In the genomic region with DNA sequence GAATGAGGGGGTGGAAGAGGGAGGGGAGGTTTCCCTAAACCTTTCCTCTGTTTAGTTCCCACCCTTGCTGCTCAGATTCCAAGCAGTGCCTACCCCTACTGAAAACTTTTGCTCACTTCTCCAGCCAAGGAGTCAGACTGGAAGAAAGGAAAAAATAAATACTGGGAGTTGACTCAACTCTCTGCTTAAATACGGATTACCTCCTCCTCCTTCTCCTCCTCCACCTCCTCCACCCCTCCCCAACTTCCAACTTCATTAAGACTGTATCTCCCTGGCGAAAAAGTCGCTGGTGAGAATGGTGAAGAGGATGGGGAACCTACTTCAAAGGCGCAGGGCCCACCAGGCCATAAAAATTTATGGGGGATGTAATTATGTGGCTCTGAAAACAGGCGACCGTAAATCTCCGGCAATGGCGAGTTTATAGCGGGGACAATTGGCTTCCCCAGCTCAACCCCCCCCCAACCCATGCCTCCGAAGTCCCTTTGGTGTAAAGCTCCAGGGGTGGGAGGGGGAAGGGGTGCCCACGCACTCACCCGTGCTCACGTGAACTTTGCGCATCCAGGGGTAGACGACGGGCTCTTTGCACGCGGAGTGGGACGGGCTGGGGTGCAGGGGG, we compare ENCODE assay signal across 9 cellular contexts. TPM values are rescaled to one million over a fixed set of nuclear protein-coding genes. Genes with fewer than 3 reads are reported as not detected.
DNase-seq lines count a peak whose midpoint lies in the region; ATAC-seq and TF ChIP-seq lines count a peak whose summit lies in the region.
"Had no signal": no experiment of that assay in that cellular context is flagged by ENCODE, and none has a peak within 500 bp of the region (broad histone marks: within the 10 kb centered on the region; RNA-seq: fewer than 3 reads in every experiment).

No MANE protein-coding gene starts in this region.

- H3K4me2 ChIP-seq in neural progenitor cell, result no peak overlapping the region

- no peak for ATAC-seq in HG03135 (IDR thresholded peaks at IDR 0.05; ENCODE audit: unreplicated experiment)

- no peaks in the 10 kb centered on the region for H3K36me3 Mint-ChIP-seq in neural progenitor cell

- H3K79me2 ChIP-seq in neural progenitor cell (ENCODE audit: low read depth), result no peaks in the 10 kb centered on the region

- H3K27me3 ChIP-seq in GM06990 (replicated peaks; ENCODE audit: control insufficient read depth, insufficient read depth, low read length), result no peaks in the 10 kb centered on the region
- peaks cover 100% of the 10 kb centered on the region for H3K27me3 ChIP-seq in neural progenitor cell

- peaks cover 94% of the 10 kb centered on the region for H4K20me1 ChIP-seq in neural progenitor cell (ENCODE audit: low read depth)

- DNase-seq in GM06990 (ENCODE audit: extremely low read depth, insufficient read length) (no peak), LoVo (ENCODE audit: low spot score) (peak; percentile 52), cardiac fibroblast (ENCODE audit: low read depth in 2 of 2) (no peak), neural progenitor cell (ENCODE audit: low spot score) (no peak), mesenteric fat pad (ENCODE audit: low spot score) (no peak), NOMO-1 (lab: John Stamatoyannopoulos, UW; ENCODE audit: unreplicated experiment in 2 of 2) (no peak)
- DNase-seq in stimulated activated CD4-positive, alpha-beta T cell treated with anti-CD3 and anti-CD28 coated beads, Interleukin-2, amount 100 ng/mL, for 24 hours, result no peak

- peak overlapping the region; percentile 35 for H3K4me3 Mint-ChIP-seq in neural progenitor cell

- H3K9ac ChIP-seq in neural progenitor cell, result no peak overlapping the region

- no peak overlapping the region for H2AFZ ChIP-seq in neural progenitor cell (replicated peaks)

- H3K27me3 Mint-ChIP-seq in neural progenitor cell (ENCODE audit: insufficient read depth, low read depth), result peaks cover 93% of the 10 kb centered on the region

- H3K4me1 Mint-ChIP-seq in neural progenitor cell, result no peaks in the 10 kb centered on the region

- TF ChIP-seq CTCF in GM06990 (IDR thresholded peaks at IDR 0.05; ENCODE audit: insufficient read depth, low read length, poor library complexity, severe bottlenecking) (no peak), cardiac fibroblast (IDR thresholded peaks at IDR 0.05; ENCODE audit: low read depth, low read length) (no peak), neural progenitor cell (IDR thresholded peaks at IDR 0.05) (no peak)

- peaks cover 4% of the 10 kb centered on the region for H3F3A ChIP-seq in neural progenitor cell (ENCODE audit: low read depth)

- no peak overlapping the region for H3K27ac ChIP-seq in neural progenitor cell
- H3K27ac ChIP-seq: epithelial cell of prostate had no signal

- H3K4me3 ChIP-seq in GM06990 (replicated peaks; ENCODE audit: low read depth, low read length) (peak overlapping the region; percentile 75), cardiac fibroblast (replicated peaks in 1 of 2; ENCODE audit: low read depth in 2 of 2, low read length in 2 of 2) (peak overlapping the region; percentile 25 to 57), neural progenitor cell (no peak overlapping the region)

- H3K36me3 ChIP-seq in GM06990 (ENCODE audit: control insufficient read depth, insufficient read depth, low read length) (no peaks in the 10 kb centered on the region), neural progenitor cell (no peaks in the 10 kb centered on the region)

- H3K4me1 ChIP-seq in neural progenitor cell, result no peaks in the 10 kb centered on the region

- no peaks in the 10 kb centered on the region for H3K9me3 ChIP-seq in neural progenitor cell (ENCODE audit: low read depth)

- H3K27ac Mint-ChIP-seq in neural progenitor cell, result no peak overlapping the region

- H3K9me3 Mint-ChIP-seq in neural progenitor cell, result peaks cover 10% of the 10 kb centered on the region

RNA-seq across cellular contexts. Expression of gene HOXB4, which starts 0.7 kb away (rescaled TPM):
- total RNA-seq in neural progenitor cell (ENCODE audit: low replicate concordance) (not detected in 2 replicates), mesenteric fat pad (5.7 TPM)

RNA-seq across cellular contexts. Expression of gene HOXB3, which starts 12.6 kb away (rescaled TPM):
- total RNA-seq in neural progenitor cell (ENCODE audit: low replicate concordance) (not detected in 2 replicates), mesenteric fat pad (12.6 TPM)

RNA-seq across cellular contexts. Expression of gene HOXB5, which starts 16.1 kb away (rescaled TPM):
- total RNA-seq in neural progenitor cell (ENCODE audit: low replicate concordance) (not detected in 2 replicates), mesenteric fat pad (2.0 TPM)

RNA-seq across cellular contexts. Expression of gene HOXB6, which starts 27.3 kb away (rescaled TPM):
- total RNA-seq in neural progenitor cell (ENCODE audit: low replicate concordance), result not detected in 2 replicates
- 8.9 TPM for total RNA-seq in mesenteric fat pad

RNA-seq across cellular contexts. Expression of gene HOXB2, which starts 32.5 kb away (rescaled TPM):
- total RNA-seq in neural progenitor cell (ENCODE audit: low replicate concordance), result not detected in 2 replicates
- total RNA-seq in mesenteric fat pad, result 19.3 TPM

Comparison
In these comparisons a context has a peak if more than half of its experiments do, and no peak if none do; other contexts are left out.
1. RNA of gene HOXB3, which starts 12.6 kb away (total RNA-seq): 12.6 TPM in mesenteric fat pad (single experiment); not detected in neural progenitor cell; every median in the first group is over 10 times any median in the second.